Comparison of ENCODE assay signal across 8 cellular contexts in genomic region chr6:30508890-30509736, GRCh38. TPM values are rescaled to one million over a fixed set of nuclear protein-coding genes. Genes with fewer than 3 reads are reported as not detected.
A peak's percentile ranks its signal among the peaks of the same experiment; 100 is the strongest.
DNase-seq lines count a peak whose midpoint lies in the region; ATAC-seq, FAIRE-seq and TF ChIP-seq lines count a peak whose summit lies in the region.

No MANE protein-coding gene starts in this region.

- CTCF ChIA-PET in endothelial cell of umbilical vein (lab: Charles Lee), result interaction anchor here (1.3 to 2.8 kb wide), 6 partner anchors 13 to 36 kb away, joined by 3 to 19 read pairs (median 10); no protein-coding TSS in a partner anchor

- H3K4me3 ChIP-seq in heart left ventricle (peak overlapping the region in 1 of 12 donors; percentile 30), endothelial cell of umbilical vein (replicated peaks in 1 of 3; ENCODE audit: insufficient read depth in 1 of 3, low read depth in 1 of 3, low read length in 3 of 3) (no peak overlapping the region), vagina (no peak overlapping the region)

- no peak overlapping the region for H3K9ac ChIP-seq in endothelial cell of umbilical vein (replicated peaks; ENCODE audit: extremely low read depth, insufficient read depth, low read length)

- TF ChIP-seq CTCF in heart left ventricle (IDR thresholded peaks at IDR 0.05), result no peak
- no peak for TF ChIP-seq CTCF in endothelial cell of umbilical vein (IDR thresholded peaks at IDR 0.05; ENCODE audit: extremely low read depth in 1 of 2, insufficient read depth in 1 of 2, low read depth in 1 of 2, low read length in 2 of 2)
- no peak for TF ChIP-seq CTCF in vagina (IDR thresholded peaks at IDR 0.05)

- BruUV-seq in endothelial cell of umbilical vein (replicated peaks; lab: Mats Ljungman, UMichigan), result no TSS peak

- H3K36me3 ChIP-seq in heart left ventricle (no peaks in the 10 kb centered on the region), endothelial cell of umbilical vein (ENCODE audit: control insufficient read depth in 2 of 2, extremely low read depth in 1 of 2, insufficient read depth in 2 of 2, low read length in 2 of 2) (no peaks in the 10 kb centered on the region), vagina (no peaks in the 10 kb centered on the region)

- FAIRE-seq in endothelial cell of umbilical vein (lab: Jason Lieb, UNC), result peak; percentile 82

- DNase-seq in heart left ventricle (no peak), cardiac septum (ENCODE audit: low spot score) (no peak), NOMO-1 treated with dmso at 0.1 percent for 144 hours (lab: John Stamatoyannopoulos, UW; ENCODE audit: unreplicated experiment) (peak; percentile 69), endothelial cell of umbilical vein (ENCODE audit: low read depth, low spot score) (peak; percentile 28), vagina (ENCODE audit: extremely low spot score in 2 of 2) (no peak)

- POLR2A ChIA-PET in endothelial cell of umbilical vein (lab: Charles Lee), result no interaction called here

- WGBS in heart left ventricle, 4 donors, result 33 to 41% (median 37%) methylated on average over 5 of the region's 5 CpGs

- no peaks in the 10 kb centered on the region for H3K27me3 ChIP-seq in heart left ventricle
- no peaks in the 10 kb centered on the region for H3K27me3 ChIP-seq in endothelial cell of umbilical vein (ENCODE audit: control insufficient read depth in 2 of 2, insufficient read depth in 2 of 2, low read length in 2 of 2)
- no peaks in the 10 kb centered on the region for H3K27me3 ChIP-seq in vagina

- H3K9me3 ChIP-seq in heart left ventricle (no peaks in the 10 kb centered on the region), endothelial cell of umbilical vein (replicated peaks; ENCODE audit: control insufficient read depth, insufficient read depth, low read length) (no peaks in the 10 kb centered on the region), vagina (no peaks in the 10 kb centered on the region)

- H3K79me2 ChIP-seq in endothelial cell of umbilical vein (ENCODE audit: control insufficient read depth, insufficient read depth, low read length), result no peaks in the 10 kb centered on the region

- dilution Hi-C loops in endothelial cell of umbilical vein (cut with MboI; ENCODE audit: extremely low pct_ligation_motif_present, low sequenced_read_pairs), result no loop called here

- H3K27ac ChIP-seq in heart left ventricle (peak overlapping the region in 8 of 12 donors; percentile 9 to 90 (median 48)), endothelial cell of umbilical vein (ENCODE audit: insufficient read depth, low read depth, low read length) (peak overlapping the region; percentile 88), vagina (no peak overlapping the region)

- no peaks in the 10 kb centered on the region for H4K20me1 ChIP-seq in endothelial cell of umbilical vein (replicated peaks; ENCODE audit: control insufficient read depth, extremely low read depth, insufficient read depth, low read length)

- H3K4me2 ChIP-seq in endothelial cell of umbilical vein (ENCODE audit: insufficient read depth, low read length), result peak overlapping the region; percentile 89

- no peak for TF ChIP-seq POLR2A in heart left ventricle (IDR thresholded peaks at IDR 0.05)
- no peak for TF ChIP-seq POLR2A in endothelial cell of umbilical vein (IDR thresholded peaks at IDR 0.05; ENCODE audit: low read depth, low read length)
- TF ChIP-seq POLR2A in vagina (IDR thresholded peaks at IDR 0.05), result no peak

- H3K4me1 ChIP-seq in heart left ventricle, result peaks cover 0 to 48% (median 0%) of the 10 kb centered on the region in 12 donors
- H3K4me1 ChIP-seq in endothelial cell of umbilical vein (ENCODE audit: control insufficient read depth, extremely low read depth, insufficient read depth, low read length), result peaks cover 12% of the 10 kb centered on the region
- no peaks in the 10 kb centered on the region for H3K4me1 ChIP-seq in vagina

- H3K9me1 ChIP-seq in endothelial cell of umbilical vein (replicated peaks; ENCODE audit: control insufficient read depth, extremely low read depth, insufficient read depth, low read length), result no peaks in the 10 kb centered on the region

- intact Hi-C loops in heart left ventricle (cut with DNase I), result no loop called here
- intact Hi-C loops in cardiac septum (cut with DNase I), result no loop called here
- intact Hi-C loops in endothelial cell of umbilical vein (cut with micrococcal nuclease), result loop anchor here (1.0 kb wide), 1 partner anchor 9 kb away; no protein-coding TSS in a partner anchor
- intact Hi-C loops in vagina (cut with DNase I), result no loop called here

- ATAC-seq in heart left ventricle, result peak in 1 of 4 donors; percentile 53
- no peak for ATAC-seq in HG03159 (IDR thresholded peaks at IDR 0.05; ENCODE audit: unreplicated experiment)
- no peak for ATAC-seq in HG03469 (IDR thresholded peaks at IDR 0.05; ENCODE audit: unreplicated experiment)
- no peak for ATAC-seq in HG02981 (IDR thresholded peaks at IDR 0.05; ENCODE audit: unreplicated experiment)

- H2AFZ ChIP-seq in endothelial cell of umbilical vein (ENCODE audit: low read depth, low read length), result peak overlapping the region; percentile 90

TF ChIP-seq in endothelial cell of umbilical vein, 7 proteins besides CTCF, POLR2A, EP300 and RAD21:
- TF ChIP-seq, protein P1, sequence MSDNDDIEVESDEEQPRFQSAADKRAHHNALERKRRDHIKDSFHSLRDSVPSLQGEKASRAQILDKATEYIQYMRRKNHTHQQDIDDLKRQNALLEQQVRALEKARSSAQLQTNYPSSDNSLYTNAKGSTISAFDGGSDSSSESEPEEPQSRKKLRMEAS (IDR thresholded peaks at IDR 0.05; ENCODE audit: insufficient read depth, insufficient read length), result no peak

RNA-seq across cellular contexts. Expression of gene HLA-E, which starts 19.8 kb away (rescaled TPM):
- total RNA-seq in heart left ventricle, result 100 to 1,000 TPM in 8 of 9 donors, 10 to 100 TPM in 1; 96.1 to 560 (median 162) TPM
- 100 to 1,000 TPM; 160 to 200 TPM for polyA plus RNA-seq in heart left ventricle
- 126 TPM for total RNA-seq in cardiac septum
- 249 and 271 TPM in 2 replicates for total RNA-seq in endothelial cell of umbilical vein
- 277 and 298 TPM in 2 replicates for polyA plus RNA-seq in endothelial cell of umbilical vein
- 254 and 295 TPM in 2 replicates for polyA plus RNA-seq in endothelial cell of umbilical vein (2011; cell fraction: cytosol; rRNA removed)
- polyA plus RNA-seq in endothelial cell of umbilical vein (2011; cell fraction: nucleus; rRNA removed), result 225 and 229 TPM in 2 replicates
- polyA plus RNA-seq in endothelial cell of umbilical vein (2012), result 225 and 308 TPM in 2 replicates
- polyA minus RNA-seq in endothelial cell of umbilical vein, result 251 and 253 TPM in 2 replicates
- polyA minus RNA-seq in endothelial cell of umbilical vein (2011; cell fraction: cytosol; rRNA and poly(A)+ RNA removed), result 24.6 TPM
- polyA minus RNA-seq in endothelial cell of umbilical vein (2011; cell fraction: nucleus; rRNA and poly(A)+ RNA removed), result 74.0 and 113 TPM in 2 replicates
- 618 TPM for total RNA-seq in vagina

RNA-seq across cellular contexts. Expression of gene GNL1, which starts 47.2 kb away (rescaled TPM):
- 10 to 100 TPM in 8 of 9 donors, 1 to 10 TPM in 1; 9.1 to 32.4 (median 17.4) TPM for total RNA-seq in heart left ventricle
- polyA plus RNA-seq in heart left ventricle, result 10 to 100 TPM; 17.7 to 33.5 TPM
- total RNA-seq in cardiac septum, result 19.6 TPM
- total RNA-seq in endothelial cell of umbilical vein, result 87.3 and 103 TPM in 2 replicates
- 58.4 and 63.1 TPM in 2 replicates for polyA plus RNA-seq in endothelial cell of umbilical vein
- polyA plus RNA-seq in endothelial cell of umbilical vein (2011; cell fraction: cytosol; rRNA removed), result 48.2 and 59.3 TPM in 2 replicates
- polyA plus RNA-seq in endothelial cell of umbilical vein (2011; cell fraction: nucleus; rRNA removed), result 60.5 and 77.4 TPM in 2 replicates
- polyA plus RNA-seq in endothelial cell of umbilical vein (2012), result 60.2 and 63.8 TPM in 2 replicates
- polyA minus RNA-seq in endothelial cell of umbilical vein, result 53.5 and 54.4 TPM in 2 replicates
- polyA minus RNA-seq in endothelial cell of umbilical vein (2011; cell fraction: cytosol; rRNA and poly(A)+ RNA removed), result 19.0 TPM
- polyA minus RNA-seq in endothelial cell of umbilical vein (2011; cell fraction: nucleus; rRNA and poly(A)+ RNA removed), result 22.0 and 23.6 TPM in 2 replicates
- total RNA-seq in vagina, result 24.1 TPM

RNA-seq across cellular contexts. Expression of gene PRR3, which starts 48.0 kb away (rescaled TPM):
- 1 to 10 TPM; 1.9 to 4.5 (median 2.9) TPM for total RNA-seq in heart left ventricle
- polyA plus RNA-seq in heart left ventricle, result 1 to 10 TPM; 3.4 to 3.6 TPM
- 3.2 TPM for total RNA-seq in cardiac septum
- 10.6 and 12.0 TPM in 2 replicates for total RNA-seq in endothelial cell of umbilical vein
- polyA plus RNA-seq in endothelial cell of umbilical vein, result 22.3 and 23.3 TPM in 2 replicates
- polyA plus RNA-seq in endothelial cell of umbilical vein (2011; cell fraction: cytosol; rRNA removed), result 12.1 and 12.9 TPM in 2 replicates
- polyA plus RNA-seq in endothelial cell of umbilical vein (2011; cell fraction: nucleus; rRNA removed), result 13.5 and 15.0 TPM in 2 replicates
- polyA plus RNA-seq in endothelial cell of umbilical vein (2012), result 6.6 and 8.4 TPM in 2 replicates
- polyA minus RNA-seq in endothelial cell of umbilical vein, result 15.3 and 22.2 TPM in 2 replicates
- 22.1 TPM for polyA minus RNA-seq in endothelial cell of umbilical vein (2011; cell fraction: cytosol; rRNA and poly(A)+ RNA removed)
- polyA minus RNA-seq in endothelial cell of umbilical vein (2011; cell fraction: nucleus; rRNA and poly(A)+ RNA removed), result 7.6 and 12.0 TPM in 2 replicates
- total RNA-seq in vagina, result 5.9 TPM

Comparison
In these comparisons a context has a peak if more than half of its experiments do, and no peak if none do; other contexts are left out.
1. DNase-seq: peak in NOMO-1 treated with dmso at 0.1 percent for 144 hours (single experiment) and endothelial cell of umbilical vein (single experiment); none in heart left ventricle (0 of 5), cardiac septum (single experiment) and vagina (0 of 2).